29 cellular contexts compared by ENCODE assay signal in the genomic region with DNA sequence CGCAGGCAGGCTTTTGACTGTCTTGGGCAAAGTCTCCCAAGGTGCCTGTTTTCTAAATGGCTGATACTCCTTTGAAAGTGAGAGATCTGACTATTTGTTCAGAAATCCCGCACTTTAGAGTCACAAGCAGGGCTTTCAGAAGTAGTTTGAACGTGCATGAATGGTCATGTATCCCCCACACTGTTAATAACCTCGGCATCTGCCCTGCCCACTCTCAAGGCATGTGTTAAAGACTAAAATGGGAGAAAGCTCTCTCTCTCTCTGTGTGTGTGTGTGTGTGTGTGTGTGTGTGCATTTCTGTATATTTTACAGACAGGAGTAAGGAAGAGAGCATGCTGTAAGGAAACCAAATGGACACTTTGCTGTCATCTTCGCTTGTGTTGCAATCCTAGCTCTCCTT.
"Had no signal": no experiment of that assay in that cellular context is flagged by ENCODE, and none has a peak within 500 bp of the region (broad histone marks: within the 10 kb centered on the region; RNA-seq: fewer than 3 reads in every experiment).

No MANE protein-coding gene starts in this region.

- FAIRE-seq: kidney, urothelium cell line had no signal

- H3K4me3 Mint-ChIP-seq: activated CD4-positive, alpha-beta T cell treated with anti-CD3 and anti-CD28 coated beads for 36 hours; activated CD8-positive, alpha-beta memory T cell treated with anti-CD3 and anti-CD28 coated beads, Interleukin-2, amount 10 ng/mL, durations not matched to agents 7 days and 5 days; activated CD8-positive, alpha-beta T cell treated with anti-CD3 and anti-CD28 coated beads, Interleukin-2, amount 10 ng/mL, durations not matched to agents 7 days and 5 days; activated naive CD8-positive, alpha-beta T cell; immature natural killer cell; natural killer cell; T-helper 2 cell treated with Interferon-gamma antibody and Interleukin-4, amounts not matched to agents 5 μg/mL and 100 μg/mL, for 36 hours had no signal

- ATAC-seq: activated CD4-positive, alpha-beta T cell treated with anti-CD3 and anti-CD28 coated beads for 36 hours; activated CD8-positive, alpha-beta memory T cell treated with anti-CD3 and anti-CD28 coated beads, Interleukin-2, amount 10 ng/mL, durations not matched to agents 7 days and 5 days; activated CD8-positive, alpha-beta T cell treated with anti-CD3 and anti-CD28 coated beads, Interleukin-2, amount 10 ng/mL, durations not matched to agents 7 days and 5 days; natural killer cell; stimulated activated naive CD8-positive, alpha-beta T cell treated with anti-CD3 and anti-CD28 coated beads, Interleukin-15, Interleukin-2, amounts not matched to agents 100 U/mL and 50 U/mL, for 24 hours had no signal

- H3K27ac Mint-ChIP-seq: activated CD4-positive, alpha-beta T cell treated with anti-CD3 and anti-CD28 coated beads for 36 hours; activated CD8-positive, alpha-beta memory T cell treated with anti-CD3 and anti-CD28 coated beads, Interleukin-2, amount 10 ng/mL, durations not matched to agents 7 days and 5 days; activated CD8-positive, alpha-beta T cell treated with anti-CD3 and anti-CD28 coated beads, Interleukin-2, amount 10 ng/mL, durations not matched to agents 7 days and 5 days; activated naive CD8-positive, alpha-beta T cell; immature natural killer cell; natural killer cell; progenitor cell of endocrine pancreas; T-helper 2 cell treated with Interferon-gamma antibody and Interleukin-4, amounts not matched to agents 5 μg/mL and 100 μg/mL, for 36 hours had no signal

- H3K9me3 Mint-ChIP-seq: immature natural killer cell, natural killer cell had no signal

- H3K36me3 ChIP-seq: brain microvascular endothelial cell, esophagus muscularis mucosa, heart left ventricle, left lung, lower lobe of right lung, neutrophil, ovary, transverse colon had no signal

- H3K36me3 Mint-ChIP-seq: activated CD8-positive, alpha-beta memory T cell treated with anti-CD3 and anti-CD28 coated beads, Interleukin-2, amount 10 ng/mL, durations not matched to agents 7 days and 5 days; activated naive CD8-positive, alpha-beta T cell; immature natural killer cell; natural killer cell had no signal

- H3K9me3 ChIP-seq: esophagus muscularis mucosa, heart left ventricle, left lung, lower lobe of right lung, neutrophil, ovary, testis, transverse colon had no signal

- H3K4me3 ChIP-seq: esophagus muscularis mucosa, heart left ventricle, left lung, lower lobe of right lung, ovary, testis, transverse colon had no signal

- H3K27me3 Mint-ChIP-seq: activated CD8-positive, alpha-beta memory T cell treated with anti-CD3 and anti-CD28 coated beads, Interleukin-2, amount 10 ng/mL, durations not matched to agents 7 days and 5 days had no signal

- H3K4me1 Mint-ChIP-seq: activated CD4-positive, alpha-beta T cell treated with anti-CD3 and anti-CD28 coated beads for 36 hours; activated CD8-positive, alpha-beta memory T cell treated with anti-CD3 and anti-CD28 coated beads, Interleukin-2, amount 10 ng/mL, durations not matched to agents 7 days and 5 days; immature natural killer cell; natural killer cell had no signal

- DNase-seq: activated CD4-positive, alpha-beta T cell treated with anti-CD3 and anti-CD28 coated beads for 36 hours; activated CD4-positive, CD25-positive, alpha-beta regulatory T cell; activated CD8-positive, alpha-beta memory T cell treated with anti-CD3 and anti-CD28 coated beads, Interleukin-2, amount 10 ng/mL, durations not matched to agents 7 days and 5 days; activated CD8-positive, alpha-beta T cell treated with anti-CD3 and anti-CD28 coated beads, Interleukin-2, amount 10 ng/mL, durations not matched to agents 7 days and 5 days; activated effector memory CD4-positive, alpha-beta T cell treated with Interleukin-2 at 50 U/mL for 16 hours; activated naive CD4-positive, alpha-beta T cell treated with Interleukin-2 at 50 U/mL for 16 hours; aorta; brain microvascular endothelial cell; foreskin keratinocyte; heart left ventricle; immature natural killer cell; kidney; left lung; lower lobe of right lung; mesendoderm; natural killer cell; ovary; right cardiac atrium; stimulated activated CD4-positive, alpha-beta T cell treated with anti-CD3 and anti-CD28 coated beads, Interleukin-2, amount 100 ng/mL, for 48 hours; stimulated activated naive CD8-positive, alpha-beta T cell treated with anti-CD3 and anti-CD28 coated beads, Interleukin-15, Interleukin-2, amounts not matched to agents 100 U/mL and 50 U/mL, for 24 hours; T-helper 1 cell; testis; transverse colon had no signal

- H3K27me3 ChIP-seq: brain microvascular endothelial cell, esophagus muscularis mucosa, foreskin keratinocyte, heart left ventricle, left lung, neutrophil, ovary, testis, transverse colon had no signal

- H3K4me1 ChIP-seq: foreskin keratinocyte, transverse colon had no signal

- H3K27ac ChIP-seq: brain microvascular endothelial cell, esophagus muscularis mucosa, foreskin keratinocyte, left lung, lower lobe of right lung, neutrophil, transverse colon had no signal
